9 cellular contexts compared by ENCODE assay signal in genomic region chr10:103696411-103697145, GRCh38.
A peak's percentile ranks its signal among the peaks of the same experiment; 100 is the strongest.
DNase-seq lines count a peak whose midpoint lies in the region; TF ChIP-seq lines count a peak whose summit lies in the region.
"Had no signal": no experiment of that assay in that cellular context is flagged by ENCODE, and none has a peak within 500 bp of the region (broad histone marks: within the 10 kb centered on the region; RNA-seq: fewer than 3 reads in every experiment).

No MANE protein-coding gene starts in this region.

- WGBS in H9 (ENCODE audit: extremely low coverage, insufficient read length, low lambda C conversion rate), result no CpG with 5 or more reads among the region's 10 CpGs
- 31% methylated on average over 10 of the region's 10 CpGs; no CpG with 5 or more reads in 1 of the 2 donors for WGBS in transverse colon (ENCODE audit: low coverage in 1 of 2), 2 donors

- no peak overlapping the region for H2AK5ac ChIP-seq in H9 (ENCODE audit: insufficient read length, low read length)

- H3K4ac ChIP-seq in H9 (ENCODE audit: low read depth, low read length), result no peak overlapping the region

- no peak overlapping the region for H4K91ac ChIP-seq in H9 (ENCODE audit: insufficient read length, low read depth, low read length)

- H3K9me3 Mint-ChIP-seq in H9, result no peaks in the 10 kb centered on the region
- H3K9me3 Mint-ChIP-seq in neural progenitor cell, result no peaks in the 10 kb centered on the region
- H3K9me3 Mint-ChIP-seq: naive B cell had no signal

- no peak overlapping the region for H3K23ac ChIP-seq in H9 (ENCODE audit: insufficient read length, low read depth, low read length)

- H2BK15ac ChIP-seq in H9 (ENCODE audit: low read depth, low read length), result no peak overlapping the region

- H3K4me3 Mint-ChIP-seq in H9 (no peak overlapping the region; a peak in 1 of 5 replicates), neural progenitor cell (no peak overlapping the region)

- peak; percentile 56 for TF ChIP-seq CTCF in H9 (conservative IDR thresholded peaks at IDR 0.05)
- peak; percentile 40 for TF ChIP-seq CTCF in epithelial cell of esophagus (IDR thresholded peaks at IDR 0.05; ENCODE audit: insufficient read depth, low read depth, low read length, missing control alignments)
- TF ChIP-seq CTCF in neural progenitor cell (IDR thresholded peaks at IDR 0.05), result peak; percentile 54
- TF ChIP-seq CTCF in transverse colon (IDR thresholded peaks at IDR 0.05), result peak in 3 of 5 experiments; percentile 14 to 30 (median 21)

- H3K36me3 Mint-ChIP-seq in H9 (ENCODE audit: insufficient read depth in 1 of 3, low read depth in 3 of 3), result no peaks in the 10 kb centered on the region
- no peaks in the 10 kb centered on the region for H3K36me3 Mint-ChIP-seq in neural progenitor cell
- H3K36me3 Mint-ChIP-seq: naive B cell had no signal

- H2BK20ac ChIP-seq in H9 (ENCODE audit: low read depth, low read length, poor library complexity, severe bottlenecking), result no peak overlapping the region

- H3K79me2 ChIP-seq in H9 (ENCODE audit: insufficient read depth, low read length) (no peaks in the 10 kb centered on the region), neural progenitor cell (ENCODE audit: low read depth) (no peaks in the 10 kb centered on the region)

- H3K18ac ChIP-seq in H9 (ENCODE audit: insufficient read length, low read depth, low read length), result no peak overlapping the region

- no peak overlapping the region for H3T11ph ChIP-seq in H9 (ENCODE audit: low read length)

- H3K9me3 ChIP-seq in H9 (ENCODE audit: control insufficient read depth, low read depth, low read length) (no peaks in the 10 kb centered on the region), neural progenitor cell (ENCODE audit: low read depth) (no peaks in the 10 kb centered on the region), transverse colon (no peaks in the 10 kb centered on the region)

- H3K27ac Mint-ChIP-seq in H9 (peak overlapping the region in 2 of 3 experiments; percentile 29 to 90; a peak in 2 of 7 replicates), neural progenitor cell (no peak overlapping the region)

- intact Hi-C loops in transverse colon (cut with DNase I; ENCODE audit: low total_unique reads), result no loop called here

- peaks cover 5% of the 10 kb centered on the region; the same call in 1 of the 2 replicates for H3K4me1 ChIP-seq in H9 (ENCODE audit: insufficient read depth, low read length)
- peaks cover 23% of the 10 kb centered on the region for H3K4me1 ChIP-seq in neural progenitor cell
- H3K4me1 ChIP-seq in transverse colon, result peaks cover 17 to 48% (median 41%) of the 10 kb centered on the region in 4 donors

- H3K27me3 ChIP-seq in H9 (ENCODE audit: insufficient read depth, low read length) (peaks cover 17% of the 10 kb centered on the region; the same call in 1 of the 2 replicates), neural progenitor cell (peaks cover 48% of the 10 kb centered on the region), transverse colon (no peaks in the 10 kb centered on the region)

- no peak overlapping the region for H2BK12ac ChIP-seq in H9 (ENCODE audit: insufficient read length, low read depth, low read length)

- H3K4me2 ChIP-seq in H9 (ENCODE audit: insufficient read depth, insufficient read length, low read length), result no peak overlapping the region
- peak overlapping the region; percentile 47 for H3K4me2 ChIP-seq in neural progenitor cell

- no peak overlapping the region for H2BK120ac ChIP-seq in H9 (ENCODE audit: low read depth, low read length, poor library complexity, severe bottlenecking)

- in situ Hi-C loops in transverse colon (cut with MboI; ENCODE audit: low pct_ligation_motif_present in 1 of 4, low pct_unique_long_range_greater_than_20kb in 1 of 4, low sequenced_read_pairs in 3 of 4), result loop anchor here in 1 of 4 donors (25.0 kb wide), 1 partner anchor 284 kb away; no protein-coding TSS in a partner anchor

- no peaks in the 10 kb centered on the region for H3K36me3 ChIP-seq in neural progenitor cell
- no peaks in the 10 kb centered on the region for H3K36me3 ChIP-seq in transverse colon

- H2BK5ac ChIP-seq in H9 (ENCODE audit: insufficient read length, low read length), result no peak overlapping the region

- H3K27ac ChIP-seq in H9 (ENCODE audit: insufficient read length, low read depth, low read length) (no peak overlapping the region), neural progenitor cell (no peak overlapping the region), transverse colon (peak overlapping the region; percentile 61 to 79 (median 68))

- no peak overlapping the region for H3K56ac ChIP-seq in H9 (ENCODE audit: insufficient read length, low read depth, low read length)

- TF ChIP-seq EP300 in transverse colon (IDR thresholded peaks at IDR 0.05; ENCODE audit: low read depth), result no peak

- H3K4me3 ChIP-seq in epithelial cell of esophagus (ENCODE audit: low read length) (no peak overlapping the region), neural progenitor cell (no peak overlapping the region), transverse colon (no peak overlapping the region)

- no peak overlapping the region for H2AFZ ChIP-seq in H9 (ENCODE audit: low read length)
- no peak overlapping the region for H2AFZ ChIP-seq in neural progenitor cell (replicated peaks)

- H3K27me3 Mint-ChIP-seq in H9 (ENCODE audit: low read depth), result peaks cover 46% of the 10 kb centered on the region
- H3K27me3 Mint-ChIP-seq in neural progenitor cell (ENCODE audit: insufficient read depth, low read depth), result peaks cover 31% of the 10 kb centered on the region

- no peak for TF ChIP-seq POLR2A in transverse colon (IDR thresholded peaks at IDR 0.05)

- H3K23me2 ChIP-seq in H9 (ENCODE audit: insufficient read length, low read depth, low read length, poor library complexity, severe bottlenecking), result peaks cover 13% of the 10 kb centered on the region

- H4K20me1 ChIP-seq in H9 (ENCODE audit: control insufficient read depth, insufficient read depth, insufficient read length), result no peaks in the 10 kb centered on the region
- H4K20me1 ChIP-seq in neural progenitor cell (ENCODE audit: low read depth), result peaks cover 8% of the 10 kb centered on the region

- peaks cover 14% of the 10 kb centered on the region for H3F3A ChIP-seq in neural progenitor cell (ENCODE audit: low read depth)

- H3K9ac ChIP-seq in H9 (ENCODE audit: extremely low read depth, insufficient read length, low read length), result no peak overlapping the region
- H3K9ac ChIP-seq in neural progenitor cell, result no peak overlapping the region

- H3K4me1 Mint-ChIP-seq in H9 (peaks cover 30 to 41% of the 10 kb centered on the region in 2 experiments), neural progenitor cell (peaks cover 29% of the 10 kb centered on the region)

- DNase-seq in GM03348 (ENCODE audit: low spot score), result peak; percentile 95
- DNase-seq in H9, result peak; percentile 87
- DNase-seq in NCI-H510A treated with DMSO at 0.1 percent for 48 hours (lab: John Stamatoyannopoulos, UW), result peak; percentile 60
- peak; percentile 19 to 24 for DNase-seq in activated CD8-positive, alpha-beta memory T cell treated with anti-CD3 and anti-CD28 coated beads for 1 hour (ENCODE audit: extremely low read depth in 1 of 2, low read depth in 1 of 2)
- DNase-seq in epithelial cell of esophagus (ENCODE audit: low read depth), result peak; percentile 92
- peak; percentile 72 for DNase-seq in neural progenitor cell (ENCODE audit: low spot score)
- peak; percentile 67 for DNase-seq in transverse colon
- no peak for DNase-seq in NCI-H345 treated with DMSO at 0.1 percent for 48 hours (lab: John Stamatoyannopoulos, UW; ENCODE audit: unreplicated experiment)
- DNase-seq: naive B cell had no signal

- H4K8ac ChIP-seq in H9 (replicated peaks; ENCODE audit: insufficient read length, low read depth, low read length), result no peak overlapping the region

- no peak overlapping the region for H4K5ac ChIP-seq in H9 (ENCODE audit: insufficient read length, low read depth, low read length)

- no peaks in the 10 kb centered on the region for H3K79me1 ChIP-seq in H9 (ENCODE audit: insufficient read depth, low read depth, low read length, poor library complexity, severe bottlenecking)

- H3K14ac ChIP-seq in H9 (ENCODE audit: insufficient read depth, low read length), result no peak overlapping the region

Comparison
In these comparisons a context has a peak if more than half of its experiments do, and no peak if none do; other contexts are left out.
1. H3K27ac ChIP-seq: peak in transverse colon (4 of 4); none in H9 (single experiment) and neural progenitor cell (single experiment).
2. Peak in every context shown above with its lines, with median percentiles within 50 percentile points of each other: CTCF ChIP-seq.